ENCODE assay signal across 2 cellular contexts in genomic region chr19:23957660-23958281, GRCh38.
TF ChIP-seq lines count a peak whose summit lies in the region.

No MANE protein-coding gene starts in this region.

TF ChIP-seq in HepG2, 621 proteins besides CTCF, POLR2A, EP300 and RAD21:
- TF ChIP-seq MTF2 (CRISPR knock-in tag; IDR thresholded peaks at IDR 0.05; ENCODE audit: borderline replicate concordance) (no peak), FOSL2 (CRISPR knock-in tag; IDR thresholded peaks at IDR 0.05) (peak; percentile 34; the same call in 1 of the 2 replicates), SIN3B (IDR thresholded peaks at IDR 0.05; ENCODE audit: low read length) (no peak), ZNF30 (CRISPR knock-in tag; IDR thresholded peaks at IDR 0.05) (no peak)
TF ChIP-seq in HepG2: peak in this region for 1.

TF ChIP-seq in SK-N-SH, 30 proteins besides CTCF, POLR2A, EP300 and RAD21:
- peak; percentile 31; the same call in 1 of the 2 replicates for TF ChIP-seq FOSL2 (IDR thresholded peaks at IDR 0.05; ENCODE audit: borderline replicate concordance, low read depth)
- no peak for TF ChIP-seq TCF12 (IDR thresholded peaks at IDR 0.05)
